ENCODE assay signal across 2 cellular contexts in genomic region chr19:57437931-57438330, GRCh38.
TF ChIP-seq lines count a peak whose summit lies in the region.

No MANE protein-coding gene starts in this region.

TF ChIP-seq in SK-N-SH, 30 proteins besides CTCF, POLR2A, EP300 and RAD21:
- TF ChIP-seq ELF1 (IDR thresholded peaks at IDR 0.05), result no peak
- TF ChIP-seq SIN3A (IDR thresholded peaks at IDR 0.05; ENCODE audit: borderline replicate concordance, low read depth, low read length), result no peak
- TF ChIP-seq FOSL2 (IDR thresholded peaks at IDR 0.05; ENCODE audit: borderline replicate concordance, low read depth), result no peak
- no peak for TF ChIP-seq MAX (IDR thresholded peaks at IDR 0.05; ENCODE audit: low read depth)
- no peak for TF ChIP-seq GABPA (IDR thresholded peaks at IDR 0.05; ENCODE audit: low read depth)
- TF ChIP-seq USF1 (IDR thresholded peaks at IDR 0.05; ENCODE audit: borderline replicate concordance, low read depth), result no peak
- no peak for TF ChIP-seq EZH2phosphoT487 (IDR thresholded peaks at IDR 0.05; ENCODE audit: borderline replicate concordance, low read depth)
- TF ChIP-seq POLR2AphosphoS5 (IDR thresholded peaks at IDR 0.05; ENCODE audit: low read depth, low read length), result no peak
- no peak for TF ChIP-seq JUND (IDR thresholded peaks at IDR 0.05)
- TF ChIP-seq MEF2A (IDR thresholded peaks at IDR 0.05; ENCODE audit: borderline replicate concordance, low read depth), result no peak
- TF ChIP-seq GATA2 (CRISPR knock-in tag; IDR thresholded peaks at IDR 0.05), result no peak
- TF ChIP-seq CHD2 (IDR thresholded peaks at IDR 0.05; ENCODE audit: low read length, partially characterized antibody), result no peak
- no peak for TF ChIP-seq FOXJ3 (CRISPR knock-in tag; IDR thresholded peaks at IDR 0.05)
- TF ChIP-seq RXRA (IDR thresholded peaks at IDR 0.05; ENCODE audit: borderline replicate concordance, low read depth), result no peak
- no peak for TF ChIP-seq NRF1 (IDR thresholded peaks at IDR 0.05; ENCODE audit: low read depth, low read length)
- no peak for TF ChIP-seq USF2 (IDR thresholded peaks at IDR 0.05; ENCODE audit: borderline replicate concordance, low read depth, low read length)
- no peak for TF ChIP-seq TAF1 (IDR thresholded peaks at IDR 0.05; ENCODE audit: borderline replicate concordance, low read depth, low read length)
- no peak for TF ChIP-seq PBX3 (IDR thresholded peaks at IDR 0.05)
- TF ChIP-seq NFIC (IDR thresholded peaks at IDR 0.05; ENCODE audit: borderline replicate concordance), result no peak
TF ChIP-seq in SK-N-SH: peak in this region for 0.

TF ChIP-seq in SK-N-SH treated with all-trans-retinoic acid at 6 μM for 48 hours, 23 proteins besides CTCF, POLR2A, EP300 and RAD21:
- TF ChIP-seq GLIS3 (CRISPR knock-in tag; IDR thresholded peaks at IDR 0.05) (no peak), ZNF8 (CRISPR knock-in tag; IDR thresholded peaks at IDR 0.05) (no peak), ZC3H10 (CRISPR knock-in tag; IDR thresholded peaks at IDR 0.05) (no peak), PATZ1 (CRISPR knock-in tag; IDR thresholded peaks at IDR 0.05; ENCODE audit: borderline replicate concordance) (no peak), TOX (CRISPR knock-in tag; IDR thresholded peaks at IDR 0.05; ENCODE audit: borderline replicate concordance) (no peak), TCF4 (CRISPR knock-in tag; IDR thresholded peaks at IDR 0.05; ENCODE audit: borderline replicate concordance) (no peak), POU6F1 (CRISPR knock-in tag; IDR thresholded peaks at IDR 0.05; ENCODE audit: borderline replicate concordance, low read depth) (no peak), CSDC2 (CRISPR knock-in tag; IDR thresholded peaks at IDR 0.05) (no peak), OSR1 (CRISPR knock-in tag; IDR thresholded peaks at IDR 0.05) (no peak), ARNTL (CRISPR knock-in tag; IDR thresholded peaks at IDR 0.05; ENCODE audit: borderline replicate concordance, low read depth) (no peak), ZNF565 (CRISPR knock-in tag; conservative IDR thresholded peaks at IDR 0.05; ENCODE audit: low read depth) (no peak), CREB5 (CRISPR knock-in tag; IDR thresholded peaks at IDR 0.05; ENCODE audit: low read depth) (no peak), TSHZ2 (CRISPR knock-in tag; IDR thresholded peaks at IDR 0.05) (no peak)
